In genomic region chr2:206968139-206969086, GRCh38 we compare ENCODE assay signal across 1 cellular context.
TF ChIP-seq lines count a peak whose summit lies in the region.

No MANE protein-coding gene starts in this region.

TF ChIP-seq in HepG2, 621 proteins besides CTCF, POLR2A, EP300 and RAD21:
- TF ChIP-seq ZBTB1 (CRISPR knock-in tag; IDR thresholded peaks at IDR 0.05; ENCODE audit: borderline replicate concordance), result no peak
- no peak for TF ChIP-seq KAT2B (IDR thresholded peaks at IDR 0.05; ENCODE audit: borderline replicate concordance, low read depth, low read length)
- TF ChIP-seq TEAD2 (CRISPR knock-in tag; IDR thresholded peaks at IDR 0.05), result no peak
- no peak for TF ChIP-seq HOXA5 (CRISPR knock-in tag; IDR thresholded peaks at IDR 0.05)
- TF ChIP-seq ETV5 (CRISPR knock-in tag; IDR thresholded peaks at IDR 0.05; ENCODE audit: borderline replicate concordance), result peak; percentile 34; the same call in 1 of the 2 replicates
- TF ChIP-seq SSRP1 (CRISPR knock-in tag; IDR thresholded peaks at IDR 0.05), result no peak
- no peak for TF ChIP-seq FOXJ3 (CRISPR knock-in tag; IDR thresholded peaks at IDR 0.05; ENCODE audit: borderline replicate concordance)
- peak; percentile 22; the same call in 1 of the 2 replicates for TF ChIP-seq HNF4G (IDR thresholded peaks at IDR 0.05; ENCODE audit: borderline replicate concordance, low read depth, low read length)
- no peak for TF ChIP-seq HNF4G (CRISPR knock-in tag; IDR thresholded peaks at IDR 0.05; ENCODE audit: borderline replicate concordance, low read depth)
- no peak for TF ChIP-seq ZNF552 (CRISPR knock-in tag; IDR thresholded peaks at IDR 0.05; ENCODE audit: borderline replicate concordance)
- no peak for TF ChIP-seq ZSCAN30 (CRISPR knock-in tag; IDR thresholded peaks at IDR 0.05)
- TF ChIP-seq WIZ (CRISPR knock-in tag; IDR thresholded peaks at IDR 0.05), result no peak
- no peak for TF ChIP-seq NRL (CRISPR knock-in tag; IDR thresholded peaks at IDR 0.05; ENCODE audit: borderline replicate concordance)
- TF ChIP-seq ZBTB49 (CRISPR knock-in tag; IDR thresholded peaks at IDR 0.05; ENCODE audit: borderline replicate concordance), result no peak
- TF ChIP-seq ZNF883 (CRISPR knock-in tag; IDR thresholded peaks at IDR 0.05; ENCODE audit: not compliant biosample characterization), result no peak
- TF ChIP-seq GABPA (IDR thresholded peaks at IDR 0.05; ENCODE audit: low read depth, low read length), result no peak
- TF ChIP-seq GABPA (CRISPR knock-in tag; IDR thresholded peaks at IDR 0.05; ENCODE audit: low read depth), result peak; percentile 59; the same call in 1 of the 2 replicates
- no peak for TF ChIP-seq ATF3 (CRISPR knock-in tag; IDR thresholded peaks at IDR 0.05)
- TF ChIP-seq ZNF841 (CRISPR knock-in tag; IDR thresholded peaks at IDR 0.05; ENCODE audit: borderline replicate concordance), result no peak
- TF ChIP-seq ZNF652 (CRISPR knock-in tag; IDR thresholded peaks at IDR 0.05; ENCODE audit: borderline replicate concordance, low read depth), result peak; percentile 89
- TF ChIP-seq ARID2 (CRISPR knock-in tag; IDR thresholded peaks at IDR 0.05; ENCODE audit: borderline replicate concordance), result no peak
- peak; percentile 29; the same call in 1 of the 2 replicates for TF ChIP-seq HNF4A (CRISPR knock-in tag; IDR thresholded peaks at IDR 0.05)
- no peak for TF ChIP-seq ARNT (IDR thresholded peaks at IDR 0.05)
- TF ChIP-seq ZNF335 (CRISPR knock-in tag; IDR thresholded peaks at IDR 0.05), result no peak
- no peak for TF ChIP-seq ZNF678 (CRISPR knock-in tag; IDR thresholded peaks at IDR 0.05)
- no peak for TF ChIP-seq TFDP2 (CRISPR knock-in tag; IDR thresholded peaks at IDR 0.05)
- no peak for TF ChIP-seq MAZ (IDR thresholded peaks at IDR 0.05; ENCODE audit: borderline replicate concordance, low read depth, low read length)
- TF ChIP-seq MAZ (CRISPR knock-in tag; IDR thresholded peaks at IDR 0.05; ENCODE audit: low read depth), result no peak
- TF ChIP-seq ZNF20 (CRISPR knock-in tag; IDR thresholded peaks at IDR 0.05), result no peak
TF ChIP-seq in HepG2: peak in this region for 5.
